Comparison of ENCODE assay signal across 24 cellular contexts in the genomic region with DNA sequence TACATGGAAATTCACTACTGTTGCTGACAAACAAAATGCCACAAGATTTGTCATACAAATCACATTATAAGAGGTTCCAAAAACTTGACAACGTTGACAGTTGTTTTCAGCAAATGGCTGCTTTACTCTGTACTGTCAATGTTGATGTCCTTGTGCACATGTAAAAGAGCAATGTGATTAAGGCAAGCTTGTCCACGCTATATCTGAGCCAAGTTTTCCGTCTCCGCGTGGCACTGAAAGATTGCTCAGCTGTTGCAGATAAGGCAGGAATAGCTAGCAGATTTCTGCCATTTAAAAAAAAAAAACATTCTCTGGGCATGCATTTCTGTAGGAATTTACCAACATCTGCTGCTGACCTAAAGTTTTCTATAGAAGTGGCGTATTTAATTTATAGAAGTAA. TPM values are rescaled to one million over a fixed set of nuclear protein-coding genes. Genes with fewer than 3 reads are reported as not detected.
DNase-seq lines count a peak whose midpoint lies in the region; ATAC-seq and TF ChIP-seq lines count a peak whose summit lies in the region.
"Had no signal": no experiment of that assay in that cellular context is flagged by ENCODE, and none has a peak within 500 bp of the region (broad histone marks: within the 10 kb centered on the region; RNA-seq: fewer than 3 reads in every experiment).

No MANE protein-coding gene starts in this region.

- H3K9ac ChIP-seq in neural cell (ENCODE audit: low read length): no peak overlapping the region
- H3K9ac ChIP-seq: BLaER1 treated with 17β-estradiol and CSF1 and Interleukin-3, amounts not matched to agents 10 nM and 100 nM; GM23248; KMS-11 had no signal

- TF ChIP-seq EP300 in neural cell (conservative IDR thresholded peaks at IDR 0.05; ENCODE audit: poor library complexity, severe bottlenecking): peak; percentile 53

- H3K9me3 ChIP-seq in right atrium auricular region (no peaks in the 10 kb centered on the region), heart right ventricle (no peaks in the 10 kb centered on the region), neural cell (ENCODE audit: low read length) (no peaks in the 10 kb centered on the region), ascending aorta (no peaks in the 10 kb centered on the region)
- H3K9me3 ChIP-seq: BLaER1 treated with 17β-estradiol and CSF1 and Interleukin-3, amounts not matched to agents 10 nM and 100 nM; HAP-1; Peyer's patch had no signal

- no peaks in the 10 kb centered on the region for H3K36me3 ChIP-seq in right atrium auricular region
- no peaks in the 10 kb centered on the region for H3K36me3 ChIP-seq in heart right ventricle
- H3K36me3 ChIP-seq in neural cell (ENCODE audit: insufficient read depth, low read length): no peaks in the 10 kb centered on the region
- H3K36me3 ChIP-seq in ascending aorta: no peaks in the 10 kb centered on the region
- H3K36me3 ChIP-seq: BLaER1 treated with 17β-estradiol and CSF1 and Interleukin-3, amounts not matched to agents 10 nM and 100 nM; HAP-1; Peyer's patch had no signal

- H3F3A ChIP-seq in neural cell (ENCODE audit: insufficient read depth, low read length, poor library complexity, severe bottlenecking): no peaks in the 10 kb centered on the region

- no peaks in the 10 kb centered on the region for H3K36me3 Mint-ChIP-seq in activated T-cell treated with anti-CD3 and anti-CD28 coated beads, Interleukin-2, amount 50 U/mL, for 24 hours (ENCODE audit: low read depth)
- H3K36me3 Mint-ChIP-seq: CD8-positive, alpha-beta T cell had no signal

- H3K27ac ChIP-seq in right atrium auricular region: peak overlapping the region in 1 of 2 donors; percentile 56
- no peak overlapping the region for H3K27ac ChIP-seq in heart right ventricle
- H3K27ac ChIP-seq in neural cell (ENCODE audit: low read length): no peak overlapping the region
- H3K27ac ChIP-seq in ascending aorta: no peak overlapping the region
- H3K27ac ChIP-seq: BLaER1 treated with 17β-estradiol and CSF1 and Interleukin-3, amounts not matched to agents 10 nM and 100 nM; GM23248; KMS-11; Peyer's patch had no signal

- no peak overlapping the region for H2AFZ ChIP-seq in neural cell (ENCODE audit: low read depth, low read length)
- H2AFZ ChIP-seq: GM23248 had no signal

- no peak for DNase-seq in Right ventricle myocardium superior
- DNase-seq in right atrium auricular region (ENCODE audit: low spot score): no peak
- no peak for DNase-seq in heart right ventricle
- DNase-seq in cerebellum (ENCODE audit: low spot score): no peak
- no peak for DNase-seq in activated naive CD4-positive, alpha-beta T cell (lab: John Stamatoyannopoulos, UW)
- DNase-seq in activated T-cell treated with anti-CD3 and anti-CD28 coated beads, Interleukin-2, amount 50 U/mL, for 24 hours: no peak
- DNase-seq in ascending aorta (ENCODE audit: low spot score in 2 of 2): no peak
- DNase-seq: 8988T; Calu3; CD8-positive, alpha-beta T cell; DMS153; GM23248; NCI-H1105; NCI-H2029 treated with DMSO at 0.1 percent for 48 hours; NCI-H2171; NCI-H345; NCI-H524 treated with DMSO at 0.1 percent for 48 hours; NCI-H82; Peyer's patch had no signal

- no peak overlapping the region for H3K4me3 Mint-ChIP-seq in activated T-cell treated with anti-CD3 and anti-CD28 coated beads, Interleukin-2, amount 50 U/mL, for 24 hours
- H3K4me3 Mint-ChIP-seq: CD8-positive, alpha-beta T cell had no signal

- H3K9me2 ChIP-seq in neural cell (ENCODE audit: insufficient read depth, low read length): no peaks in the 10 kb centered on the region

- H3K4me1 Mint-ChIP-seq in activated T-cell treated with anti-CD3 and anti-CD28 coated beads, Interleukin-2, amount 50 U/mL, for 24 hours (ENCODE audit: low read depth): no peaks in the 10 kb centered on the region

- H3K4me3 ChIP-seq in right atrium auricular region (no peak overlapping the region), heart right ventricle (no peak overlapping the region), neural cell (ENCODE audit: low read length) (no peak overlapping the region), ascending aorta (no peak overlapping the region)
- H3K4me3 ChIP-seq: BLaER1 treated with 17β-estradiol and CSF1 and Interleukin-3, amounts not matched to agents 10 nM and 100 nM; GM23248; HAP-1; Peyer's patch had no signal

- 44 to 59% methylated on average over 6 of the region's 6 CpGs for WGBS in heart right ventricle, 2 donors

- no peaks in the 10 kb centered on the region for H3K79me2 ChIP-seq in neural cell (replicated peaks; ENCODE audit: insufficient read depth, low read length)

- no peaks in the 10 kb centered on the region for H3K27me3 Mint-ChIP-seq in activated T-cell treated with anti-CD3 and anti-CD28 coated beads, Interleukin-2, amount 50 U/mL, for 24 hours

- no peaks in the 10 kb centered on the region for H3K27me3 ChIP-seq in right atrium auricular region
- H3K27me3 ChIP-seq in heart right ventricle: no peaks in the 10 kb centered on the region
- no peaks in the 10 kb centered on the region for H3K27me3 ChIP-seq in neural cell (ENCODE audit: insufficient read depth, low read depth, low read length)
- no peaks in the 10 kb centered on the region for H3K27me3 ChIP-seq in ascending aorta
- H3K27me3 ChIP-seq: BLaER1 treated with 17β-estradiol and CSF1 and Interleukin-3, amounts not matched to agents 10 nM and 100 nM; Peyer's patch had no signal

- H3K4me1 ChIP-seq in right atrium auricular region (no peaks in the 10 kb centered on the region), heart right ventricle (peaks cover 0 to 5% (median 0%) of the 10 kb centered on the region in 9 donors), ascending aorta (peaks cover 0 to 6% of the 10 kb centered on the region in 2 donors)
- H3K4me1 ChIP-seq: HAP-1, Peyer's patch had no signal

- no peaks in the 10 kb centered on the region for H3K9me3 Mint-ChIP-seq in activated T-cell treated with anti-CD3 and anti-CD28 coated beads, Interleukin-2, amount 50 U/mL, for 24 hours
- H3K9me3 Mint-ChIP-seq: CD8-positive, alpha-beta T cell had no signal

- H3K27ac Mint-ChIP-seq in activated T-cell treated with anti-CD3 and anti-CD28 coated beads, Interleukin-2, amount 50 U/mL, for 24 hours: no peak overlapping the region
- H3K27ac Mint-ChIP-seq: CD8-positive, alpha-beta T cell had no signal

- TF ChIP-seq RAD21 in neural cell (conservative IDR thresholded peaks at IDR 0.05): no peak

- intact Hi-C loops in Right ventricle myocardium superior (cut with DNase I) (no loop called here), heart right ventricle (cut with DNase I) (no loop called here), ascending aorta (cut with DNase I) (no loop called here)

- TF ChIP-seq CTCF in right atrium auricular region (IDR thresholded peaks at IDR 0.05) (no peak), heart right ventricle (IDR thresholded peaks at IDR 0.05) (no peak), neural cell (IDR thresholded peaks at IDR 0.05; ENCODE audit: poor library complexity, severe bottlenecking) (no peak), ascending aorta (IDR thresholded peaks at IDR 0.05) (no peak)

- H3K4me2 ChIP-seq in neural cell (ENCODE audit: low read length): no peak overlapping the region
- H3K4me2 ChIP-seq: BLaER1 treated with 17β-estradiol and CSF1 and Interleukin-3, amounts not matched to agents 10 nM and 100 nM; KMS-11 had no signal

- peak; percentile 73 for ATAC-seq in Right ventricle myocardium superior (ENCODE audit: poor library complexity)
- ATAC-seq in heart right ventricle: peak in 6 of 8 donors; percentile 29 to 75 (median 66)
- ATAC-seq: CD8-positive, alpha-beta T cell had no signal

- no peaks in the 10 kb centered on the region for H4K20me1 ChIP-seq in neural cell (ENCODE audit: insufficient read depth)
- H4K20me1 ChIP-seq: BLaER1 treated with 17β-estradiol and CSF1 and Interleukin-3, amounts not matched to agents 10 nM and 100 nM had no signal

TF ChIP-seq in neural cell, 6 proteins besides CTCF, POLR2A, EP300 and RAD21:
- TF ChIP-seq TAF1 (IDR thresholded peaks at IDR 0.05; ENCODE audit: low read depth) (no peak), EZH2 (IDR thresholded peaks at IDR 0.05; ENCODE audit: borderline replicate concordance, insufficient read depth, low read length, poor library complexity, severe bottlenecking) (no peak), SMC3 (conservative IDR thresholded peaks at IDR 0.05; ENCODE audit: poor library complexity) (no peak), POLR2AphosphoS5 (IDR thresholded peaks at IDR 0.05) (no peak), MXI1 (conservative IDR thresholded peaks at IDR 0.05; ENCODE audit: poor library complexity, severe bottlenecking) (no peak)
- TF ChIP-seq, protein P1, sequence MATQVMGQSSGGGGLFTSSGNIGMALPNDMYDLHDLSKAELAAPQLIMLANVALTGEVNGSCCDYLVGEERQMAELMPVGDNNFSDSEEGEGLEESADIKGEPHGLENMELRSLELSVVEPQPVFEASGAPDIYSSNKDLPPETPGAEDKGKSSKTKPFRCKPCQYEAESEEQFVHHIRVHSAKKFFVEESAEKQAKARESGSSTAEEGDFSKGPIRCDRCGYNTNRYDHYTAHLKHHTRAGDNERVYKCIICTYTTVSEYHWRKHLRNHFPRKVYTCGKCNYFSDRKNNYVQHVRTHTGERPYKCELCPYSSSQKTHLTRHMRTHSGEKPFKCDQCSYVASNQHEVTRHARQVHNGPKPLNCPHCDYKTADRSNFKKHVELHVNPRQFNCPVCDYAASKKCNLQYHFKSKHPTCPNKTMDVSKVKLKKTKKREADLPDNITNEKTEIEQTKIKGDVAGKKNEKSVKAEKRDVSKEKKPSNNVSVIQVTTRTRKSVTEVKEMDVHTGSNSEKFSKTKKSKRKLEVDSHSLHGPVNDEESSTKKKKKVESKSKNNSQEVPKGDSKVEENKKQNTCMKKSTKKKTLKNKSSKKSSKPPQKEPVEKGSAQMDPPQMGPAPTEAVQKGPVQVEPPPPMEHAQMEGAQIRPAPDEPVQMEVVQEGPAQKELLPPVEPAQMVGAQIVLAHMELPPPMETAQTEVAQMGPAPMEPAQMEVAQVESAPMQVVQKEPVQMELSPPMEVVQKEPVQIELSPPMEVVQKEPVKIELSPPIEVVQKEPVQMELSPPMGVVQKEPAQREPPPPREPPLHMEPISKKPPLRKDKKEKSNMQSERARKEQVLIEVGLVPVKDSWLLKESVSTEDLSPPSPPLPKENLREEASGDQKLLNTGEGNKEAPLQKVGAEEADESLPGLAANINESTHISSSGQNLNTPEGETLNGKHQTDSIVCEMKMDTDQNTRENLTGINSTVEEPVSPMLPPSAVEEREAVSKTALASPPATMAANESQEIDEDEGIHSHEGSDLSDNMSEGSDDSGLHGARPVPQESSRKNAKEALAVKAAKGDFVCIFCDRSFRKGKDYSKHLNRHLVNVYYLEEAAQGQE (IDR thresholded peaks at IDR 0.05; ENCODE audit: borderline replicate concordance): no peak

RNA-seq across cellular contexts. Expression of a gene that starts 46.4 kb away (rescaled TPM):
- total RNA-seq in Right ventricle myocardium superior (52.3 TPM), right atrium auricular region (10 to 100 TPM; 36.1 to 57.5 TPM), heart right ventricle (10 to 100 TPM; 38.8 to 88.7 (median 70.0) TPM), cerebellum (114 TPM), ascending aorta (138 TPM)
- polyA plus RNA-seq in heart right ventricle (10 to 100 TPM; 11.2 to 25.6 TPM), neural cell (18.6 and 30.2 TPM in 2 replicates)
- 66.8 and 67.2 TPM in 2 replicates for polyA minus RNA-seq in neural cell
- total RNA-seq: G401 had no signal
